Comparison of ENCODE assay signal across 29 cellular contexts in the genomic region with DNA sequence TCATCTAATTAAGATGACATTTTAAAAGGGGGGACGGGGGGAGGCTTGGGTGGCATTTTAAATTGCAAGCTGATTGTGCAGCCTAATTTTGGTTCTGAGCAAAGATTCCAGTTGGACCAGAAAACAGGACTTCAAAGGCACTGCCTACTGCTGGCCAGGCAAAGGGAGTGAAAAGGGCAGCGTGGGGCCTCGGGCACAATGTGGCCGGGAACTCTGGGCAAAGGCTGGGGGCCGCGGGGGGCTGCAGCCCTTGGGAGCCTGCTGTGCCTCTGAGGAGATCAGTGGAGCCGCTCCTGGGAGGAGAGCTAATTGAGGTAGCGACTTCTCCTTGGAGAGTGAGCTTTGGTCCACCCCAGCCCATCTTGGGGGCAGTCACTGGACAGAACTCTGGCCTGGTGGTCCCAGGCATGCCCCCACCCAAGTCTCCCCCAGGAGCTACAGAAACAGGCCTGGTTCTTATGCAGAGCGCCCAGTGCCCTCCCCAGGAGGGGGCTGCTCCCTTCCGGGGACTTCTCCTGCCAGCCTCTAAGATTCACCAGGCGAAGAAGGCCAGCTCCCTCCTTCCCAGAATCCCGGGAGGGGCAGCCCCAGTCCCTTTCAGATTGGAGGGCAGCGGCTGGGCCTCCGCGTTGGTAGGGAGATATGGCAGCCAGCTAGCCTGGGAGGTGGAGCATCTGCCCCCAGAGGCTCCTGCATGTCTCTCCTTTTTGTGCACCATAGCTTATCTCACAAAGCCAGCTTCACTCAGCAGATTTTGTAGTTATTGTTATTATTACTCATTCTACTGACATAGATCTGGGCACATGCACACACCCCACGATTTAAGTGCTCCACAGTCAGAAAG.
DNase-seq lines count a peak whose midpoint lies in the region; ATAC-seq and TF ChIP-seq lines count a peak whose summit lies in the region.
"Had no signal": no experiment of that assay in that cellular context is flagged by ENCODE, and none has a peak within 500 bp of the region (broad histone marks: within the 10 kb centered on the region; RNA-seq: fewer than 3 reads in every experiment).

No MANE protein-coding gene starts in this region.

- H4K20me1 ChIP-seq in neural progenitor cell (ENCODE audit: low read depth) = no peaks in the 10 kb centered on the region

- H2AFZ ChIP-seq in neural progenitor cell (replicated peaks) = no peak overlapping the region
- H2AFZ ChIP-seq: PC-9 had no signal

- H3K36me3 Mint-ChIP-seq in central memory CD8-positive, alpha-beta T cell (ENCODE audit: insufficient read depth) = no peaks in the 10 kb centered on the region
- H3K36me3 Mint-ChIP-seq in neural progenitor cell = no peaks in the 10 kb centered on the region
- H3K36me3 Mint-ChIP-seq: CD8-positive, alpha-beta T cell; IgD-negative memory B cell had no signal

- DNase-seq in central memory CD8-positive, alpha-beta T cell (ENCODE audit: low spot score in 2 of 2) = no peak
- DNase-seq in neural progenitor cell (ENCODE audit: low spot score) = peak; percentile 22
- no peak for DNase-seq in right atrium auricular region (ENCODE audit: low spot score)
- DNase-seq in omental fat pad (ENCODE audit: low spot score) = no peak
- DNase-seq: CD8-positive, alpha-beta T cell; DMS 273 treated with DMSO at 0.1 percent for 48 hours; DMS79; EL; GF-D8; NCI-H1048; NCI-H1436; NCI-H187; NCI-H2081 treated with DMSO at 0.1 percent for 48 hours; NCI-H2171 treated with DMSO at 0.1 percent for 48 hours; NCI-H446 treated with DMSO at 0.1 percent for 48 hours; NCI-H526; NCI-H82; NK-92 treated with Interleukin-12 subunit alpha and Interleukin-12 subunit beta, amount 100 ng/mL, for 24 hours; PC-9; SJCRH30 had no signal

- no peaks in the 10 kb centered on the region for H3K9me3 ChIP-seq in neural progenitor cell (ENCODE audit: low read depth)
- no peaks in the 10 kb centered on the region for H3K9me3 ChIP-seq in right atrium auricular region
- H3K9me3 ChIP-seq: SJCRH30 had no signal

- H3K27ac ChIP-seq in angular gyrus (ENCODE audit: low read depth, low read length) (peak overlapping the region; percentile 62), neural progenitor cell (no peak overlapping the region), temporal lobe (ENCODE audit: low read depth, low read length) (peak overlapping the region; percentile 99), right atrium auricular region (no peak overlapping the region)
- H3K27ac ChIP-seq: C4-2B, PC-9, SJCRH30 had no signal

- no peak overlapping the region for H3K9ac ChIP-seq in neural progenitor cell

- no peaks in the 10 kb centered on the region for H3K79me2 ChIP-seq in neural progenitor cell (ENCODE audit: low read depth)

- H3K36me3 ChIP-seq in neural progenitor cell (no peaks in the 10 kb centered on the region), right atrium auricular region (no peaks in the 10 kb centered on the region)
- H3K36me3 ChIP-seq: SJCRH30 had no signal

- TF ChIP-seq CTCF in neural progenitor cell (IDR thresholded peaks at IDR 0.05) (no peak), right atrium auricular region (IDR thresholded peaks at IDR 0.05) (no peak), omental fat pad (IDR thresholded peaks at IDR 0.05) (no peak)

- H3K4me1 Mint-ChIP-seq in central memory CD8-positive, alpha-beta T cell = peaks cover 6% of the 10 kb centered on the region
- peaks cover 54% of the 10 kb centered on the region for H3K4me1 Mint-ChIP-seq in neural progenitor cell
- H3K4me1 Mint-ChIP-seq: B cell, IgD-negative memory B cell had no signal

- H3K4me3 ChIP-seq in neural progenitor cell = no peak overlapping the region
- H3K4me3 ChIP-seq in right atrium auricular region = no peak overlapping the region
- H3K4me3 ChIP-seq: PC-9, SJCRH30 had no signal

- H3K4me2 ChIP-seq in neural progenitor cell = peak overlapping the region; percentile 17
- H3K4me2 ChIP-seq: PC-9 had no signal

- H3F3A ChIP-seq in neural progenitor cell (ENCODE audit: low read depth) = no peaks in the 10 kb centered on the region

- no peaks in the 10 kb centered on the region for H3K9me3 Mint-ChIP-seq in central memory CD8-positive, alpha-beta T cell
- H3K9me3 Mint-ChIP-seq in neural progenitor cell = no peaks in the 10 kb centered on the region
- H3K9me3 Mint-ChIP-seq: CD8-positive, alpha-beta T cell had no signal

- H3K27me3 ChIP-seq in neural progenitor cell (no peaks in the 10 kb centered on the region), right atrium auricular region (no peaks in the 10 kb centered on the region)

- no peak for ATAC-seq in central memory CD8-positive, alpha-beta T cell (replicated peaks; ENCODE audit: extremely low read depth, poor library complexity, severe bottlenecking)
- ATAC-seq in HG02973 (IDR thresholded peaks at IDR 0.05; ENCODE audit: unreplicated experiment) (no peak), omental fat pad (ENCODE audit: low FRiP score) (no peak)
- ATAC-seq: CD8-positive, alpha-beta T cell; HCT116; Right ventricle myocardium inferior; SK-N-SH treated with all-trans-retinoic acid at 6 μM for 48 hours had no signal

- H3K27me3 Mint-ChIP-seq in central memory CD8-positive, alpha-beta T cell = no peaks in the 10 kb centered on the region
- no peaks in the 10 kb centered on the region for H3K27me3 Mint-ChIP-seq in neural progenitor cell (ENCODE audit: insufficient read depth, low read depth)

- H3K4me3 Mint-ChIP-seq in central memory CD8-positive, alpha-beta T cell = no peak overlapping the region
- H3K4me3 Mint-ChIP-seq in neural progenitor cell = peak overlapping the region; percentile 21
- H3K4me3 Mint-ChIP-seq: B cell; CD8-positive, alpha-beta T cell; IgD-negative memory B cell had no signal

- peak overlapping the region; percentile 77 for H3K27ac Mint-ChIP-seq in central memory CD8-positive, alpha-beta T cell (ENCODE audit: low read depth)
- peak overlapping the region; percentile 29 for H3K27ac Mint-ChIP-seq in neural progenitor cell
- H3K27ac Mint-ChIP-seq: B cell; CD8-positive, alpha-beta T cell; IgD-negative memory B cell had no signal

- H3K4me1 ChIP-seq in neural progenitor cell (peaks cover 41% of the 10 kb centered on the region), right atrium auricular region (peaks cover 0 to 34% of the 10 kb centered on the region in 2 donors)

Comparison
In these comparisons a context has a peak if more than half of its experiments do, and no peak if none do; other contexts are left out.
1. H3K27ac ChIP-seq: peak in angular gyrus (single experiment) and temporal lobe (single experiment); none in neural progenitor cell (single experiment) and right atrium auricular region (0 of 2).